ENCODE assay signal across 22 cellular contexts in genomic region chr9:36211510-36211909, GRCh38. TPM values are rescaled to one million over a fixed set of nuclear protein-coding genes. Genes with fewer than 3 reads are reported as not detected.
A peak's percentile ranks its signal among the peaks of the same experiment; 100 is the strongest.
DNase-seq lines count a peak whose midpoint lies in the region; ATAC-seq and TF ChIP-seq lines count a peak whose summit lies in the region.
"Had no signal": no experiment of that assay in that cellular context is flagged by ENCODE, and none has a peak within 500 bp of the region (broad histone marks: within the 10 kb centered on the region; RNA-seq: fewer than 3 reads in every experiment).

No MANE protein-coding gene starts in this region.

- no peak for DNase-seq in left ventricle myocardium superior
- no peak for DNase-seq in right cardiac atrium
- DNase-seq in T-helper 17 cell, result no peak
- no peak for DNase-seq in endodermal cell
- no peak for DNase-seq in DMS 273 treated with DMSO at 0.1 percent for 48 hours (lab: John Stamatoyannopoulos, UW)
- DNase-seq in spleen, result no peak
- DNase-seq: body of pancreas, colonic mucosa, DMS53, GF-D8, GOT3, KBM-7, left lung, NCI-H1436 treated with DMSO at 0.1 percent for 48 hours, NCI-H2171, NCI-H526 treated with DMSO at 0.1 percent for 48 hours, SHP77, T-cell, testis had no signal

- intact Hi-C loops in left ventricle myocardium superior (cut with micrococcal nuclease) (no loop called here), right cardiac atrium (cut with DNase I) (no loop called here), spleen (cut with DNase I; ENCODE audit: low total_unique reads) (no loop called here)

- TF ChIP-seq CTCF in endodermal cell (conservative IDR thresholded peaks at IDR 0.05) (no peak), spleen (IDR thresholded peaks at IDR 0.05 in 8 of 11, conservative IDR thresholded peaks at IDR 0.05 in 3 of 11) (no peak)

- H3K4me3 ChIP-seq in right cardiac atrium (ENCODE audit: low read length) (no peak overlapping the region), endodermal cell (ENCODE audit: low read length) (no peak overlapping the region), spleen (no peak overlapping the region)
- H3K4me3 ChIP-seq: body of pancreas, colonic mucosa, left lung, testis had no signal

- peak; percentile 14 for ATAC-seq in left ventricle myocardium superior
- no peak for ATAC-seq in right cardiac atrium
- no peak for ATAC-seq in T-helper 17 cell
- ATAC-seq: body of pancreas, left lung, T-cell had no signal

- peaks cover 26% of the 10 kb centered on the region for H3K4me1 Mint-ChIP-seq in T-helper 17 cell
- H3K4me1 Mint-ChIP-seq in endodermal cell, result peaks cover 29% of the 10 kb centered on the region

- 61% methylated on average over 7 of the region's 7 CpGs for WGBS in right cardiac atrium
- 92 to 98% methylated on average over 4 to 7 of the region's 7 CpGs for WGBS in endodermal cell (ENCODE audit: insufficient coverage in 1 of 2, insufficient read length in 1 of 2), 2 experiments
- 76 to 91% (median 85%) methylated on average over 7 of the region's 7 CpGs for WGBS in spleen, 5 donors

- no peak overlapping the region for H3K4me3 Mint-ChIP-seq in T-helper 17 cell
- no peak overlapping the region for H3K4me3 Mint-ChIP-seq in endodermal cell
- H3K4me3 Mint-ChIP-seq: activated naive CD8-positive, alpha-beta T cell; T-cell had no signal

- no peaks in the 10 kb centered on the region for H3K9me3 ChIP-seq in right cardiac atrium (ENCODE audit: control insufficient read depth, low read length)
- no peaks in the 10 kb centered on the region for H3K9me3 ChIP-seq in T-helper 17 cell (ENCODE audit: control insufficient read depth, low read length, poor library complexity, severe bottlenecking)
- no peaks in the 10 kb centered on the region for H3K9me3 ChIP-seq in endodermal cell (ENCODE audit: control insufficient read depth, low read length)
- H3K9me3 ChIP-seq in spleen, result no peaks in the 10 kb centered on the region
- H3K9me3 ChIP-seq: body of pancreas, colonic mucosa, left lung, testis had no signal

- TF ChIP-seq POLR2A in spleen (IDR thresholded peaks at IDR 0.05), result no peak

- peak overlapping the region; percentile 59 for H3K27ac Mint-ChIP-seq in T-helper 17 cell
- H3K27ac Mint-ChIP-seq in endodermal cell, result peak overlapping the region; percentile 82

- no peaks in the 10 kb centered on the region for H3K9me3 Mint-ChIP-seq in endodermal cell
- H3K9me3 Mint-ChIP-seq: T-cell had no signal

- H3K4me1 ChIP-seq in right cardiac atrium (ENCODE audit: control insufficient read depth, insufficient read depth, low read length), result peaks cover 38% of the 10 kb centered on the region
- peaks cover 17% of the 10 kb centered on the region for H3K4me1 ChIP-seq in endodermal cell (ENCODE audit: control insufficient read depth, insufficient read depth, low read length)
- H3K4me1 ChIP-seq in spleen, result peaks cover 15 to 85% (median 44%) of the 10 kb centered on the region in 6 donors
- H3K4me1 ChIP-seq: colonic mucosa had no signal

- H3K27me3 Mint-ChIP-seq in T-helper 17 cell (no peaks in the 10 kb centered on the region), endodermal cell (ENCODE audit: insufficient read depth) (no peaks in the 10 kb centered on the region)
- H3K27me3 Mint-ChIP-seq: activated naive CD8-positive, alpha-beta T cell; T-cell had no signal

- peaks cover 81% of the 10 kb centered on the region for H3K36me3 ChIP-seq in endodermal cell (ENCODE audit: control insufficient read depth, insufficient read depth, low read length)
- peaks cover 0 to 99% (median 82%) of the 10 kb centered on the region in 6 donors for H3K36me3 ChIP-seq in spleen

- H3K36me3 Mint-ChIP-seq in T-helper 17 cell (ENCODE audit: low read depth) (peaks cover 3% of the 10 kb centered on the region), endodermal cell (ENCODE audit: low read depth) (peaks cover 77% of the 10 kb centered on the region)
- H3K36me3 Mint-ChIP-seq: activated naive CD8-positive, alpha-beta T cell had no signal

- no peak overlapping the region for H3K27ac ChIP-seq in right cardiac atrium (ENCODE audit: low read length)
- H3K27ac ChIP-seq in endodermal cell (ENCODE audit: low read depth, low read length), result no peak overlapping the region
- peak overlapping the region; percentile 46 for H3K27ac ChIP-seq in temporal lobe (ENCODE audit: low read depth, low read length)
- H3K27ac ChIP-seq in spleen, result peak overlapping the region in 4 of 8 donors; percentile 17 to 55 (median 28)
- H3K27ac ChIP-seq: C4-2B, colonic mucosa, testis had no signal

- no peak overlapping the region for H3K9ac ChIP-seq in endodermal cell (ENCODE audit: extremely low read depth, low read length, poor library complexity, severe bottlenecking)

- H3K27me3 ChIP-seq in right cardiac atrium (ENCODE audit: control insufficient read depth, insufficient read depth), result no peaks in the 10 kb centered on the region
- no peaks in the 10 kb centered on the region for H3K27me3 ChIP-seq in endodermal cell (ENCODE audit: control insufficient read depth, insufficient read depth, low read length, poor library complexity, severe bottlenecking)
- no peaks in the 10 kb centered on the region for H3K27me3 ChIP-seq in spleen (replicated peaks in 1 of 7)
- H3K27me3 ChIP-seq: body of pancreas, colonic mucosa, left lung, testis had no signal

RNA-seq across cellular contexts. Expression of gene CLTA, which starts 20.8 kb away (rescaled TPM):
- total RNA-seq in left ventricle myocardium superior, result 60.7 TPM
- total RNA-seq in right cardiac atrium, result 10 to 100 TPM; 69.0 to 76.7 (median 75.1) TPM
- 69.5 TPM for polyA plus RNA-seq in right cardiac atrium
- total RNA-seq in T-helper 17 cell, result 10 to 100 TPM; 30.3 to 43.4 TPM
- 100 to 1,000 TPM; 221 to 240 TPM for total RNA-seq in endodermal cell
- polyA plus RNA-seq in endodermal cell (2013, experiment 1 of 2), result 227 TPM
- 229 TPM for polyA plus RNA-seq in endodermal cell (2013, experiment 2 of 2)
- total RNA-seq in temporal lobe, result 92.9 TPM
- 100 to 1,000 TPM; 122 to 166 (median 140) TPM for total RNA-seq in spleen
- 100 to 1,000 TPM in 2 of 3 donors, 10 to 100 TPM in 1; 92.0 to 176 (median 133) TPM for polyA plus RNA-seq in spleen

RNA-seq across cellular contexts. Expression of gene CCIN, which starts 42.3 kb away (rescaled TPM):
- total RNA-seq in left ventricle myocardium superior, result 0.17 TPM
- total RNA-seq in right cardiac atrium, result under 1 TPM in 3 of 4 donors, not detected in 1; 0.12 to 0.28 (median 0.17) TPM
- polyA plus RNA-seq in right cardiac atrium, result 0.07 TPM
- total RNA-seq in T-helper 17 cell, result 1 to 10 TPM in 1 of 2 donors, under 1 TPM in 1; 0.50 to 1.4 TPM
- under 1 TPM; 0.18 to 0.35 TPM for total RNA-seq in endodermal cell
- polyA plus RNA-seq in endodermal cell (2013, experiment 1 of 2), result not detected
- polyA plus RNA-seq in endodermal cell (2013, experiment 2 of 2), result not detected
- under 0.01 TPM for total RNA-seq in temporal lobe
- total RNA-seq in spleen, result 1 to 10 TPM in 1 of 7 donors, under 1 TPM in 3, not detected in 3; 0.13 to 1.0 (median 0.46) TPM
- under 1 TPM; 0.03 to 0.09 (median 0.03) TPM for polyA plus RNA-seq in spleen
- total RNA-seq: body of pancreas had no signal

RNA-seq across cellular contexts. Expression of gene GNE, which starts 46.7 kb away (rescaled TPM):
- total RNA-seq in left ventricle myocardium superior, result 12.3 TPM
- total RNA-seq in right cardiac atrium, result 10 to 100 TPM; 12.1 to 16.7 (median 14.8) TPM
- polyA plus RNA-seq in right cardiac atrium, result 7.7 TPM
- 10 to 100 TPM; 13.3 to 15.4 TPM for total RNA-seq in T-helper 17 cell
- 1 to 10 TPM; 5.6 to 7.0 TPM for total RNA-seq in endodermal cell
- 15.8 TPM for polyA plus RNA-seq in endodermal cell (2013, experiment 1 of 2)
- polyA plus RNA-seq in endodermal cell (2013, experiment 2 of 2), result 16.1 TPM
- 34.7 TPM for total RNA-seq in temporal lobe
- total RNA-seq in spleen, result 10 to 100 TPM; 11.9 to 24.6 (median 16.7) TPM
- 1 to 10 TPM; 3.6 to 6.9 (median 4.2) TPM for polyA plus RNA-seq in spleen
